ENCODE assay signal across 8 cellular contexts in genomic region chr19:3573858-3574637, GRCh38. TPM values are rescaled to one million over a fixed set of nuclear protein-coding genes. Genes with fewer than 3 reads are reported as not detected.
A peak's percentile ranks its signal among the peaks of the same experiment; 100 is the strongest.
DNase-seq lines count a peak whose midpoint lies in the region; ATAC-seq, FAIRE-seq and TF ChIP-seq lines count a peak whose summit lies in the region.

No MANE protein-coding gene starts in this region.

- H2AFZ ChIP-seq in endothelial cell of umbilical vein (ENCODE audit: low read depth, low read length): peak overlapping the region; percentile 61

- no peak overlapping the region for H3K4me2 ChIP-seq in endothelial cell of umbilical vein (ENCODE audit: insufficient read depth, low read length)

- dilution Hi-C loops in endothelial cell of umbilical vein (cut with MboI; ENCODE audit: extremely low pct_ligation_motif_present, low sequenced_read_pairs): no loop called here

- intact Hi-C loops in CD4-positive, alpha-beta memory T cell (cut with micrococcal nuclease): loop anchor here (5.0 to 10.0 kb wide), 3 partner anchors 67 to 491 kb away; partner anchors contain the start of genes FZR1 and ZBTB7A
- intact Hi-C loops in endothelial cell of umbilical vein (cut with micrococcal nuclease): loop anchor here (2.0 to 5.0 kb wide), 4 partner anchors 33 to 98 kb away; partner anchors contain the start of genes CACTIN, FZR1 and TBXA2R

- FAIRE-seq in endothelial cell of umbilical vein (lab: Jason Lieb, UNC): peak; percentile 99

- H3K36me3 ChIP-seq in CD4-positive, alpha-beta memory T cell (ENCODE audit: insufficient read depth, low read length): no peaks in the 10 kb centered on the region
- H3K36me3 ChIP-seq in NT2/D1 (ENCODE audit: insufficient read depth, insufficient read length, low read length) (peaks cover 34% of the 10 kb centered on the region), endothelial cell of umbilical vein (ENCODE audit: control insufficient read depth in 2 of 2, extremely low read depth in 1 of 2, insufficient read depth in 2 of 2, low read length in 2 of 2) (peaks cover 0 to 3% of the 10 kb centered on the region in 2 experiments)

- H3K27me3 Mint-ChIP-seq in CD4-positive, alpha-beta memory T cell: no peaks in the 10 kb centered on the region
- peaks cover 26% of the 10 kb centered on the region for H3K27me3 Mint-ChIP-seq in mesothelial cell of epicardium (ENCODE audit: low read depth)

- H3K9ac ChIP-seq in NT2/D1 (ENCODE audit: insufficient read length, low read depth): peak overlapping the region; percentile 95
- H3K9ac ChIP-seq in endothelial cell of umbilical vein (replicated peaks; ENCODE audit: extremely low read depth, insufficient read depth, low read length): no peak overlapping the region

- H3K4me1 Mint-ChIP-seq in CD4-positive, alpha-beta memory T cell: peaks cover 5 to 23% (median 17%) of the 10 kb centered on the region in 4 donors
- H3K4me1 Mint-ChIP-seq in mesothelial cell of epicardium: peaks cover 19% of the 10 kb centered on the region

- BruUV-seq in endothelial cell of umbilical vein (replicated peaks; lab: Mats Ljungman, UMichigan): no TSS peak

- H3K9me1 ChIP-seq in endothelial cell of umbilical vein (replicated peaks; ENCODE audit: control insufficient read depth, extremely low read depth, insufficient read depth, low read length): no peaks in the 10 kb centered on the region

- no peaks in the 10 kb centered on the region for H3K27me3 ChIP-seq in CD4-positive, alpha-beta memory T cell (ENCODE audit: insufficient read depth, low read length)
- no peaks in the 10 kb centered on the region for H3K27me3 ChIP-seq in NT2/D1 (ENCODE audit: insufficient read depth, insufficient read length)
- H3K27me3 ChIP-seq in endothelial cell of umbilical vein (ENCODE audit: control insufficient read depth in 2 of 2, insufficient read depth in 2 of 2, low read length in 2 of 2): no peaks in the 10 kb centered on the region

- H3K4me1 ChIP-seq in CD4-positive, alpha-beta memory T cell (ENCODE audit: insufficient read depth, low read length): peaks cover 15% of the 10 kb centered on the region
- H3K4me1 ChIP-seq in NT2/D1 (ENCODE audit: insufficient read depth, insufficient read length): peaks cover 17% of the 10 kb centered on the region
- peaks cover 15% of the 10 kb centered on the region for H3K4me1 ChIP-seq in endothelial cell of umbilical vein (ENCODE audit: control insufficient read depth, extremely low read depth, insufficient read depth, low read length)

- POLR2A ChIA-PET in CD4-positive, alpha-beta memory T cell (lab: Charles Lee; ENCODE audit: partially characterized antibody): interaction anchor here (1.1 to 5.8 kb wide), 3 partner anchors 17 to 27 kb away, joined by 3 to 54 read pairs (median 6); partner anchors contain the start of gene MFSD12
- POLR2A ChIA-PET in endothelial cell of umbilical vein (lab: Charles Lee): interaction anchor here (1.5 kb wide), 1 partner anchor 17 kb away, joined by 6 read pairs; the partner anchor contains the start of gene MFSD12

- H3K27ac Mint-ChIP-seq in CD4-positive, alpha-beta memory T cell: peak overlapping the region in 6 of 7 donors; percentile 36 to 91 (median 71)
- H3K27ac Mint-ChIP-seq in mesothelial cell of epicardium: no peak overlapping the region

- H3K9me3 Mint-ChIP-seq in CD4-positive, alpha-beta memory T cell: no peaks in the 10 kb centered on the region
- H3K9me3 Mint-ChIP-seq in mesothelial cell of epicardium: no peaks in the 10 kb centered on the region

- TF ChIP-seq CTCF in endothelial cell of umbilical vein (IDR thresholded peaks at IDR 0.05; ENCODE audit: extremely low read depth in 1 of 2, insufficient read depth in 1 of 2, low read depth in 1 of 2, low read length in 2 of 2) (no peak), mesothelial cell of epicardium (IDR thresholded peaks at IDR 0.05; ENCODE audit: unreplicated experiment) (no peak)

- H3K27ac ChIP-seq in CD4-positive, alpha-beta memory T cell (ENCODE audit: low read depth, low read length): peak overlapping the region; percentile 64
- no peak overlapping the region for H3K27ac ChIP-seq in endothelial cell of umbilical vein (ENCODE audit: insufficient read depth, low read depth, low read length)

- DNase-seq in CD4-positive, alpha-beta memory T cell: peak; percentile 67 to 88 (median 78)
- DNase-seq in HT-29 (ENCODE audit: low spot score) (peak; percentile 96), NT2/D1 (ENCODE audit: low read depth, low spot score) (peak; percentile 97), endothelial cell of umbilical vein (ENCODE audit: low read depth, low spot score) (peak; percentile 98), mesothelial cell of epicardium (ENCODE audit: low spot score in 2 of 2, unreplicated experiment in 2 of 2) (peak; percentile 77 to 81)
- peak; percentile 72 for DNase-seq in activated CD8-positive, alpha-beta memory T cell treated with anti-CD3 and anti-CD28 coated beads, Interleukin-2, amount 50 U/mL, for 4 hours
- DNase-seq in stimulated activated CD8-positive, alpha-beta memory T cell treated with anti-CD3 and anti-CD28 coated beads, Interleukin-15, amount 100 ng/mL, for 1 hour (ENCODE audit: low read depth): peak; percentile 49

- peaks cover 2% of the 10 kb centered on the region for H3K79me2 ChIP-seq in endothelial cell of umbilical vein (ENCODE audit: control insufficient read depth, insufficient read depth, low read length)

- H3K4me3 Mint-ChIP-seq in CD4-positive, alpha-beta memory T cell: peak overlapping the region; percentile 72 to 83 (median 76)
- peak overlapping the region; percentile 74 for H3K4me3 Mint-ChIP-seq in mesothelial cell of epicardium

- H3K36me3 Mint-ChIP-seq in CD4-positive, alpha-beta memory T cell: peaks cover 8 to 11% of the 10 kb centered on the region in 2 donors
- peaks cover 11% of the 10 kb centered on the region for H3K36me3 Mint-ChIP-seq in mesothelial cell of epicardium

- ATAC-seq in GM21825 (IDR thresholded peaks at IDR 0.05; ENCODE audit: unreplicated experiment): no peak

- peak; percentile 5 for TF ChIP-seq POLR2A in endothelial cell of umbilical vein (IDR thresholded peaks at IDR 0.05; ENCODE audit: low read depth, low read length)

- H3K9me3 ChIP-seq in CD4-positive, alpha-beta memory T cell (ENCODE audit: control insufficient read depth in 1 of 2, low read length in 2 of 2): no peaks in the 10 kb centered on the region
- H3K9me3 ChIP-seq in NT2/D1 (ENCODE audit: insufficient read depth, low read length) (no peaks in the 10 kb centered on the region), endothelial cell of umbilical vein (replicated peaks; ENCODE audit: control insufficient read depth, insufficient read depth, low read length) (no peaks in the 10 kb centered on the region)

- peak overlapping the region in 1 of 2 donors; percentile 68 for H3K4me3 ChIP-seq in CD4-positive, alpha-beta memory T cell (ENCODE audit: low read length in 2 of 2)
- H3K4me3 ChIP-seq in NT2/D1 (ENCODE audit: insufficient read length, low read depth) (peak overlapping the region; percentile 95), endothelial cell of umbilical vein (replicated peaks in 1 of 3; ENCODE audit: insufficient read depth in 1 of 3, low read depth in 1 of 3, low read length in 3 of 3) (peak overlapping the region; percentile 81 to 99 (median 97))

- no peaks in the 10 kb centered on the region for H4K20me1 ChIP-seq in endothelial cell of umbilical vein (replicated peaks; ENCODE audit: control insufficient read depth, extremely low read depth, insufficient read depth, low read length)

- CTCF ChIA-PET in CD4-positive, alpha-beta memory T cell (lab: Charles Lee; ENCODE audit: partially characterized antibody): interaction anchor here (1.4 to 2.2 kb wide), 2 partner anchors 11 to 18 kb away, joined by 3 to 10 read pairs; partner anchors contain the start of gene GIPC3
- CTCF ChIA-PET in endothelial cell of umbilical vein (lab: Charles Lee): interaction anchor here (0.6 to 2.6 kb wide), 6 partner anchors 11 to 1428 kb away, joined by 3 to 27 read pairs (median 3); partner anchors contain the start of gene GIPC3

RNA-seq across cellular contexts. Expression of gene HMG20B, which starts 1.3 kb away (rescaled TPM):
- 10 to 100 TPM; 48.1 to 51.6 TPM for total RNA-seq in CD4-positive, alpha-beta memory T cell
- 10 to 100 TPM; 42.4 to 43.0 TPM for polyA plus RNA-seq in CD4-positive, alpha-beta memory T cell
- 120 and 152 TPM in 2 replicates for total RNA-seq in HT-29 (2014; rRNA removed; shearing (Covaris generic))
- 98.0 and 98.2 TPM in 2 replicates for total RNA-seq in endothelial cell of umbilical vein
- 53.2 and 63.9 TPM in 2 replicates for polyA plus RNA-seq in endothelial cell of umbilical vein
- 43.3 and 57.2 TPM in 2 replicates for polyA plus RNA-seq in endothelial cell of umbilical vein (2011; cell fraction: cytosol; rRNA removed)
- 104 and 115 TPM in 2 replicates for polyA plus RNA-seq in endothelial cell of umbilical vein (2011; cell fraction: nucleus; rRNA removed)
- polyA plus RNA-seq in endothelial cell of umbilical vein (2012): 55.7 and 69.0 TPM in 2 replicates
- 14.0 and 17.1 TPM in 2 replicates for polyA minus RNA-seq in endothelial cell of umbilical vein
- polyA minus RNA-seq in endothelial cell of umbilical vein (2011; cell fraction: cytosol; rRNA and poly(A)+ RNA removed): 123 TPM
- 11.3 and 18.5 TPM in 2 replicates for polyA minus RNA-seq in endothelial cell of umbilical vein (2011; cell fraction: nucleus; rRNA and poly(A)+ RNA removed)
- total RNA-seq in mesothelial cell of epicardium: 89.5 to 94.9 TPM (median 93.9 TPM) in 3 replicates

RNA-seq across cellular contexts. Expression of gene GIPC3, which starts 11.2 kb away (rescaled TPM):
- total RNA-seq in CD4-positive, alpha-beta memory T cell: under 1 TPM; 0.64 to 0.70 TPM
- under 1 TPM in 1 of 2 donors, not detected in 1; 0.45 TPM for polyA plus RNA-seq in CD4-positive, alpha-beta memory T cell
- not detected in 2 replicates for total RNA-seq in HT-29 (2014; rRNA removed; shearing (Covaris generic))
- 6.6 and 7.1 TPM in 2 replicates for total RNA-seq in endothelial cell of umbilical vein
- 1.9 and 2.2 TPM in 2 replicates for polyA plus RNA-seq in endothelial cell of umbilical vein
- polyA plus RNA-seq in endothelial cell of umbilical vein (2011; cell fraction: cytosol; rRNA removed): 1.9 and 2.1 TPM in 2 replicates
- 2.3 and 2.8 TPM in 2 replicates for polyA plus RNA-seq in endothelial cell of umbilical vein (2011; cell fraction: nucleus; rRNA removed)
- 1.1 and 1.5 TPM in 2 replicates for polyA plus RNA-seq in endothelial cell of umbilical vein (2012)
- 1.8 and 2.5 TPM in 2 replicates for polyA minus RNA-seq in endothelial cell of umbilical vein
- 6.8 TPM for polyA minus RNA-seq in endothelial cell of umbilical vein (2011; cell fraction: cytosol; rRNA and poly(A)+ RNA removed)
- polyA minus RNA-seq in endothelial cell of umbilical vein (2011; cell fraction: nucleus; rRNA and poly(A)+ RNA removed): 0.43 and 0.63 TPM in 2 replicates
- total RNA-seq in mesothelial cell of epicardium: 0.07 to 0.11 TPM (median 0.09 TPM) in 3 replicates

RNA-seq across cellular contexts. Expression of gene MFSD12, which starts 16.7 kb away (rescaled TPM):
- total RNA-seq in CD4-positive, alpha-beta memory T cell: 100 to 1,000 TPM; 128 to 136 TPM
- polyA plus RNA-seq in CD4-positive, alpha-beta memory T cell: 10 to 100 TPM; 45.5 to 54.3 TPM
- 177 and 185 TPM in 2 replicates for total RNA-seq in HT-29 (2014; rRNA removed; shearing (Covaris generic))
- 78.9 and 80.4 TPM in 2 replicates for total RNA-seq in endothelial cell of umbilical vein
- 51.7 and 66.9 TPM in 2 replicates for polyA plus RNA-seq in endothelial cell of umbilical vein
- polyA plus RNA-seq in endothelial cell of umbilical vein (2011; cell fraction: cytosol; rRNA removed): 27.4 and 38.4 TPM in 2 replicates
- 102 and 113 TPM in 2 replicates for polyA plus RNA-seq in endothelial cell of umbilical vein (2011; cell fraction: nucleus; rRNA removed)
- 49.8 and 67.4 TPM in 2 replicates for polyA plus RNA-seq in endothelial cell of umbilical vein (2012)
- polyA minus RNA-seq in endothelial cell of umbilical vein: 34.5 and 41.8 TPM in 2 replicates
- 649 TPM for polyA minus RNA-seq in endothelial cell of umbilical vein (2011; cell fraction: cytosol; rRNA and poly(A)+ RNA removed)
- polyA minus RNA-seq in endothelial cell of umbilical vein (2011; cell fraction: nucleus; rRNA and poly(A)+ RNA removed): 24.4 and 34.2 TPM in 2 replicates
- total RNA-seq in mesothelial cell of epicardium: 58.3 to 61.1 TPM (median 59.5 TPM) in 3 replicates

RNA-seq across cellular contexts. Expression of gene TBXA2R, which starts 32.6 kb away (rescaled TPM):
- total RNA-seq in CD4-positive, alpha-beta memory T cell: under 1 TPM; 0.64 to 0.70 TPM
- polyA plus RNA-seq in CD4-positive, alpha-beta memory T cell: 1 to 10 TPM in 1 of 2 donors, under 1 TPM in 1; 0.35 to 1.1 TPM
- total RNA-seq in HT-29 (2014; rRNA removed; shearing (Covaris generic)): not detected in 2 replicates
- total RNA-seq in endothelial cell of umbilical vein: 2.9 and 3.4 TPM in 2 replicates
- polyA plus RNA-seq in endothelial cell of umbilical vein: 2.4 TPM in 2 replicates
- polyA plus RNA-seq in endothelial cell of umbilical vein (2011; cell fraction: cytosol; rRNA removed): 1.3 and 1.6 TPM in 2 replicates
- 0.65 and 1.4 TPM in 2 replicates for polyA plus RNA-seq in endothelial cell of umbilical vein (2011; cell fraction: nucleus; rRNA removed)
- 1.3 and 2.0 TPM in 2 replicates for polyA plus RNA-seq in endothelial cell of umbilical vein (2012)
- polyA minus RNA-seq in endothelial cell of umbilical vein: 0.95 and 1.2 TPM in 2 replicates
- 3.9 TPM for polyA minus RNA-seq in endothelial cell of umbilical vein (2011; cell fraction: cytosol; rRNA and poly(A)+ RNA removed)
- 0.24 and 0.38 TPM in 2 replicates for polyA minus RNA-seq in endothelial cell of umbilical vein (2011; cell fraction: nucleus; rRNA and poly(A)+ RNA removed)
- 0.38 to 1.0 TPM (median 0.47 TPM) in 3 replicates for total RNA-seq in mesothelial cell of epicardium

RNA-seq across cellular contexts. Expression of gene TEKTIP1, which starts 35.1 kb away (rescaled TPM):
- 10 to 100 TPM in 1 of 2 experiments, 1 to 10 TPM in 1; 8.1 to 10.6 TPM for total RNA-seq in CD4-positive, alpha-beta memory T cell
- polyA plus RNA-seq in CD4-positive, alpha-beta memory T cell: under 1 TPM in 1 of 2 donors, not detected in 1; 0.55 TPM
- total RNA-seq in HT-29 (2014; rRNA removed; shearing (Covaris generic)): not detected in 2 replicates
- 0.53 and 0.73 TPM in 2 replicates for total RNA-seq in endothelial cell of umbilical vein
- polyA plus RNA-seq in endothelial cell of umbilical vein: not detected in 2 replicates
- not detected in 2 replicates for polyA plus RNA-seq in endothelial cell of umbilical vein (2011; cell fraction: cytosol; rRNA removed)
- polyA plus RNA-seq in endothelial cell of umbilical vein (2011; cell fraction: nucleus; rRNA removed): not detected in 2 replicates
- 0.83 TPM in 1 of 2 replicates, not detected in the other for polyA plus RNA-seq in endothelial cell of umbilical vein (2012)
- polyA minus RNA-seq in endothelial cell of umbilical vein: not detected in 2 replicates
- not detected for polyA minus RNA-seq in endothelial cell of umbilical vein (2011; cell fraction: cytosol; rRNA and poly(A)+ RNA removed)
- polyA minus RNA-seq in endothelial cell of umbilical vein (2011; cell fraction: nucleus; rRNA and poly(A)+ RNA removed): not detected in 2 replicates
- 2.3 to 3.5 TPM (median 2.6 TPM) in 3 replicates for total RNA-seq in mesothelial cell of epicardium
